ENCODE assay signal across 8 cellular contexts in genomic region chr16:228151-228855, GRCh38. TPM values are rescaled to one million over a fixed set of nuclear protein-coding genes. Genes with fewer than 3 reads are reported as not detected.
DNase-seq lines count a peak whose midpoint lies in the region; ATAC-seq, FAIRE-seq and TF ChIP-seq lines count a peak whose summit lies in the region.

No MANE protein-coding gene starts in this region.

- peak overlapping the region; percentile 88 for H3K4me3 Mint-ChIP-seq in activated CD4-positive, alpha-beta T cell treated with anti-CD3 and anti-CD28 coated beads, Interleukin-2, amount 10 ng/mL, durations not matched to agents 7 days and 5 days

- POLR2A ChIA-PET in activated CD4-positive, alpha-beta T cell treated with anti-CD3 and anti-CD28 coated beads, Interleukin-2, amount 10 ng/mL, durations not matched to agents 7 days and 5 days (lab: Charles Lee), result interaction anchor here (0.6 kb wide), 1 partner anchor 113 kb away, joined by 3 read pairs; no protein-coding TSS in a partner anchor

- H3K4me1 ChIP-seq in right lobe of liver (peaks cover 0 to 14% (median 6%) of the 10 kb centered on the region in 4 donors), transverse colon (peaks cover 9 to 21% (median 16%) of the 10 kb centered on the region in 4 donors)

- no peaks in the 10 kb centered on the region for H3K9me3 Mint-ChIP-seq in activated CD4-positive, alpha-beta T cell treated with anti-CD3 and anti-CD28 coated beads, Interleukin-2, amount 10 ng/mL, durations not matched to agents 7 days and 5 days

- H3K27me3 ChIP-seq in bronchial epithelial cell (ENCODE audit: control insufficient read depth, insufficient read depth, low read length) (no peaks in the 10 kb centered on the region), right lobe of liver (no peaks in the 10 kb centered on the region), transverse colon (no peaks in the 10 kb centered on the region)

- H3K9me3 ChIP-seq in right lobe of liver (no peaks in the 10 kb centered on the region), transverse colon (no peaks in the 10 kb centered on the region)

- in situ Hi-C loops in transverse colon (cut with MboI; ENCODE audit: low pct_ligation_motif_present in 1 of 4, low pct_unique_long_range_greater_than_20kb in 1 of 4, low sequenced_read_pairs in 3 of 4), result no loop called here
- in situ Hi-C loops in GM13976 (cut with MboI; ENCODE audit: low sequenced_read_pairs, unreplicated experiment), result no loop called here

- ATAC-seq in right lobe of liver, result peak; percentile 3 to 22 (median 10)

- TF ChIP-seq CTCF in bronchial epithelial cell (IDR thresholded peaks at IDR 0.05; ENCODE audit: insufficient read depth, low read length, severe bottlenecking) (no peak), right lobe of liver (IDR thresholded peaks at IDR 0.05) (no peak), transverse colon (IDR thresholded peaks at IDR 0.05) (no peak), GM13976 (IDR thresholded peaks at IDR 0.05; ENCODE audit: borderline replicate concordance, control extremely low read depth, extremely low read depth, insufficient read depth, missing control alignments) (no peak)

- FAIRE-seq in bronchial epithelial cell (lab: Jason Lieb, UNC), result no peak

- no peak for TF ChIP-seq EP300 in transverse colon (IDR thresholded peaks at IDR 0.05; ENCODE audit: low read depth)

- no peaks in the 10 kb centered on the region for H3K27me3 Mint-ChIP-seq in activated CD4-positive, alpha-beta T cell treated with anti-CD3 and anti-CD28 coated beads, Interleukin-2, amount 10 ng/mL, durations not matched to agents 7 days and 5 days

- TF ChIP-seq POLR2A in right lobe of liver (IDR thresholded peaks at IDR 0.05), result no peak
- no peak for TF ChIP-seq POLR2A in transverse colon (IDR thresholded peaks at IDR 0.05)

- peak overlapping the region; percentile 75 for H3K4me3 ChIP-seq in bronchial epithelial cell (ENCODE audit: low read depth, low read length)
- peak overlapping the region; percentile 79 to 96 (median 87) for H3K4me3 ChIP-seq in right lobe of liver
- H3K4me3 ChIP-seq in transverse colon, result peak overlapping the region; percentile 79 to 91 (median 86)

- H3K36me3 Mint-ChIP-seq in activated CD4-positive, alpha-beta T cell treated with anti-CD3 and anti-CD28 coated beads, Interleukin-2, amount 10 ng/mL, durations not matched to agents 7 days and 5 days (ENCODE audit: low read depth), result peaks cover 17% of the 10 kb centered on the region

- H3K27ac ChIP-seq in right lobe of liver (peak overlapping the region in 2 of 3 donors; percentile 94), transverse colon (peak overlapping the region; percentile 96 to 98 (median 97))

- intact Hi-C loops in right lobe of liver (cut with DNase I) (no loop called here), transverse colon (cut with DNase I; ENCODE audit: low total_unique reads) (no loop called here)

- whole genome bisulfite sequencing in right lobe of liver (ENCODE audit: insufficient coverage, low coverage, low lambda C conversion rate, missing lambda C conversion rate), result 24% methylated on average over 8 of the region's 10 CpGs
- WGBS in transverse colon (ENCODE audit: low coverage in 1 of 2), 2 donors, result 16 to 51% methylated on average over 4 to 10 of the region's 10 CpGs

- CTCF ChIA-PET in activated CD4-positive, alpha-beta T cell treated with anti-CD3 and anti-CD28 coated beads, Interleukin-2, amount 10 ng/mL, durations not matched to agents 7 days and 5 days (lab: Charles Lee), result interaction anchor here (0.5 to 1.4 kb wide), 9 partner anchors 9 to 147 kb away, joined by 3 to 9 read pairs (median 3); partner anchors contain the start of gene AXIN1

- peaks cover 32% of the 10 kb centered on the region for H3K4me1 Mint-ChIP-seq in activated CD4-positive, alpha-beta T cell treated with anti-CD3 and anti-CD28 coated beads, Interleukin-2, amount 10 ng/mL, durations not matched to agents 7 days and 5 days

- peak; percentile 32 for DNase-seq in activated CD4-positive, alpha-beta T cell treated with anti-CD3 and anti-CD28 coated beads, Interleukin-2, amount 10 ng/mL, durations not matched to agents 7 days and 5 days
- DNase-seq in activated CD4-positive, alpha-beta T cell treated with anti-CD3 and anti-CD28 coated beads, Interleukin-2, amount 50 U/mL, for 48 hours, result no peak
- DNase-seq in NAMALWA (ENCODE audit: low spot score), result peak; percentile 49
- DNase-seq in bronchial epithelial cell (ENCODE audit: low read depth), result peak; percentile 20
- DNase-seq in right lobe of liver, result no peak
- DNase-seq in transverse colon, result no peak
- DNase-seq in GM13976 (ENCODE audit: low spot score), result no peak
- DNase-seq in activated CD8-positive, alpha-beta memory T cell treated with anti-CD3 and anti-CD28 coated beads for 24 hours, result no peak

- peaks cover 10% of the 10 kb centered on the region for H3K36me3 ChIP-seq in bronchial epithelial cell (ENCODE audit: control insufficient read depth, insufficient read depth, low read length)
- H3K36me3 ChIP-seq in right lobe of liver, result peaks cover 0 to 42% (median 18%) of the 10 kb centered on the region in 4 donors
- peaks cover 0 to 33% (median 15%) of the 10 kb centered on the region in 4 donors for H3K36me3 ChIP-seq in transverse colon

- peak overlapping the region; percentile 91 for H3K27ac Mint-ChIP-seq in activated CD4-positive, alpha-beta T cell treated with anti-CD3 and anti-CD28 coated beads, Interleukin-2, amount 10 ng/mL, durations not matched to agents 7 days and 5 days

RNA-seq across cellular contexts. Expression of gene LUC7L, which starts 0.9 kb away (rescaled TPM):
- 10 to 100 TPM; 52.6 to 53.7 TPM for total RNA-seq in activated CD4-positive, alpha-beta T cell treated with anti-CD3 and anti-CD28 coated beads, Interleukin-2, amount 10 ng/mL, durations not matched to agents 7 days and 5 days
- total RNA-seq in bronchial epithelial cell, result 28.5 and 29.5 TPM in 2 replicates
- total RNA-seq in right lobe of liver, result 10 to 100 TPM; 18.9 to 30.2 (median 20.4) TPM
- 100 to 1,000 TPM in 3 of 4 donors, 10 to 100 TPM in 1; 85.1 to 316 (median 153) TPM for total RNA-seq in transverse colon

RNA-seq across cellular contexts. Expression of gene FAM234A, which starts 6.3 kb away (rescaled TPM):
- total RNA-seq in activated CD4-positive, alpha-beta T cell treated with anti-CD3 and anti-CD28 coated beads, Interleukin-2, amount 10 ng/mL, durations not matched to agents 7 days and 5 days, result 10 to 100 TPM; 16.0 to 19.6 TPM
- total RNA-seq in bronchial epithelial cell (11.3 and 39.3 TPM in 2 replicates), right lobe of liver (10 to 100 TPM; 31.7 to 64.8 (median 41.9) TPM), transverse colon (100 to 1,000 TPM in 2 of 4 donors, 10 to 100 TPM in 2; 55.4 to 328 (median 112) TPM)

RNA-seq across cellular contexts. Expression of gene RGS11, which starts 47.4 kb away (rescaled TPM):
- total RNA-seq in activated CD4-positive, alpha-beta T cell treated with anti-CD3 and anti-CD28 coated beads, Interleukin-2, amount 10 ng/mL, durations not matched to agents 7 days and 5 days, result not detected
- total RNA-seq in bronchial epithelial cell (0.26 TPM in 1 of 2 replicates, not detected in the other), right lobe of liver (1 to 10 TPM in 1 of 6 experiments, under 1 TPM in 5; 0.37 to 1.3 (median 0.80) TPM), transverse colon (10 to 100 TPM in 1 of 4 donors, 1 to 10 TPM in 3; 2.0 to 24.3 (median 6.7) TPM)

RNA-seq across cellular contexts. Expression of gene HBQ1, which starts 48.0 kb away (rescaled TPM):
- not detected for total RNA-seq in activated CD4-positive, alpha-beta T cell treated with anti-CD3 and anti-CD28 coated beads, Interleukin-2, amount 10 ng/mL, durations not matched to agents 7 days and 5 days
- total RNA-seq in bronchial epithelial cell, result not detected in 2 replicates
- total RNA-seq in right lobe of liver, result under 1 TPM in 1 of 6 experiments, not detected in 5; 0.47 TPM
- total RNA-seq in transverse colon, result not detected

RNA-seq across cellular contexts. Expression of gene HBA1, which starts 51.8 kb away (rescaled TPM):
- total RNA-seq in activated CD4-positive, alpha-beta T cell treated with anti-CD3 and anti-CD28 coated beads, Interleukin-2, amount 10 ng/mL, durations not matched to agents 7 days and 5 days, result not detected
- total RNA-seq in bronchial epithelial cell (not detected in 2 replicates), right lobe of liver (100 to 1,000 TPM in 3 of 6 experiments, 10 to 100 TPM in 1, 1 to 10 TPM in 2; 8.0 to 789 (median 84.3) TPM), transverse colon (1 to 10 TPM in 1 of 4 donors, not detected in 3; 4.4 TPM)

Comparison
In these comparisons a context has a peak if more than half of its experiments do, and no peak if none do; other contexts are left out.
1. DNase-seq: peak in activated CD4-positive, alpha-beta T cell treated with anti-CD3 and anti-CD28 coated beads, Interleukin-2, amount 10 ng/mL, durations not matched to agents 7 days and 5 days (single experiment), NAMALWA (single experiment) and bronchial epithelial cell (single experiment); none in activated CD4-positive, alpha-beta T cell treated with anti-CD3 and anti-CD28 coated beads, Interleukin-2, amount 50 U/mL, for 48 hours (0 of 2), right lobe of liver (0 of 3), transverse colon (single experiment), GM13976 (single experiment) and activated CD8-positive, alpha-beta memory T cell treated with anti-CD3 and anti-CD28 coated beads for 24 hours (single experiment).
2. Peak in every context shown above with its lines, with median percentiles within 50 percentile points of each other: H3K4me3 ChIP-seq.